ENCODE assay signal across 8 cellular contexts in genomic region chr3:14651440-14652251, GRCh38. TPM values are rescaled to one million over a fixed set of nuclear protein-coding genes. Genes with fewer than 3 reads are reported as not detected.
DNase-seq lines count a peak whose midpoint lies in the region; ATAC-seq and TF ChIP-seq lines count a peak whose summit lies in the region.

CCDC174 (plus strand) TSS chr3:14651762; CDS start chr3:14651837, 75 bp downstream.

- H3K4me1 ChIP-seq in liver (ENCODE audit: control insufficient read depth in 4 of 4, insufficient read depth in 4 of 4, low read length in 3 of 4), result peaks cover 7 to 44% (median 40%) of the 10 kb centered on the region in 4 donors

- H3K27me3 ChIP-seq in liver (ENCODE audit: control insufficient read depth in 4 of 4, insufficient read depth in 4 of 4, low read length in 3 of 4), result no peaks in the 10 kb centered on the region

- peaks cover 0 to 3% (median 2%) of the 10 kb centered on the region in 3 donors for H3K27me3 Mint-ChIP-seq in CD14-positive monocyte (ENCODE audit: low read depth in 3 of 3)

- peak within 1 kb of the TSS; percentile 86 to 94 for H3K9ac ChIP-seq in liver (ENCODE audit: low read depth in 1 of 2, low read length in 2 of 2)

- DNase-seq in CD14-positive monocyte (ENCODE audit: low spot score), result peak; percentile 97
- DNase-seq in NCI-H82 (lab: John Stamatoyannopoulos, UW), result peak; percentile 98
- peak; percentile 93 to 96 for DNase-seq in activated CD4-positive, alpha-beta T cell treated with anti-CD3 and anti-CD28 coated beads, Interleukin-2, amount 50 U/mL, for 48 hours
- peak; percentile 99 to 100 for DNase-seq in dermis microvascular lymphatic vessel endothelial cell (ENCODE audit: low read depth in 2 of 2)
- DNase-seq in stimulated activated CD4-positive, alpha-beta T cell treated with anti-CD3 and anti-CD28 coated beads, Interleukin-4, amount 100 ng/mL, for 24 hours, result peak; percentile 96

- peaks cover 0 to 5% (median 0%) of the 10 kb centered on the region in 7 donors for H3K9me3 Mint-ChIP-seq in CD14-positive monocyte

- ATAC-seq in GM19397 (IDR thresholded peaks at IDR 0.05; ENCODE audit: unreplicated experiment) (peak; percentile 98), HG03571 (IDR thresholded peaks at IDR 0.05; ENCODE audit: unreplicated experiment) (peak; percentile 99)

- peaks cover 18 to 28% of the 10 kb centered on the region in 2 donors for H3K36me3 Mint-ChIP-seq in CD14-positive monocyte

- intact Hi-C loops in CD14-positive monocyte (cut with micrococcal nuclease), result loop anchor here (2.0 to 10.0 kb wide), 5 partner anchors 293 to 529 kb away; partner anchors contain the start of genes NR2C2 (in 2 of the 2), CHCHD4 (in 1 of the 2), LSM3 (in 1 of the 2) and MRPS25 (in 1 of the 2)

- TF ChIP-seq CTCF in CD14-positive monocyte (IDR thresholded peaks at IDR 0.05), result no peak
- no peak for TF ChIP-seq CTCF in liver (IDR thresholded peaks at IDR 0.05; ENCODE audit: low read depth, low read length, missing input control)

- peak within 1 kb of the TSS; percentile 94 to 97 for H3K4me3 Mint-ChIP-seq in CD14-positive monocyte

- peaks cover 2 to 20% (median 17%) of the 10 kb centered on the region in 4 donors for H3K36me3 ChIP-seq in liver (ENCODE audit: control insufficient read depth in 4 of 4, insufficient read depth in 3 of 4, low read depth in 1 of 4, low read length in 3 of 4)

- no peaks in the 10 kb centered on the region for H3K9me3 ChIP-seq in liver (ENCODE audit: control insufficient read depth in 4 of 4, low read length in 3 of 4)

- peak; percentile 48 to 54 for TF ChIP-seq RAD21 in liver (IDR thresholded peaks at IDR 0.05)

- H3K4me3 ChIP-seq in liver (ENCODE audit: low read depth in 1 of 3, low read length in 3 of 3), result peak within 1 kb of the TSS; percentile 72 to 98 (median 86)

- peak within 1 kb of the TSS; percentile 97 to 99 (median 98) for H3K27ac Mint-ChIP-seq in CD14-positive monocyte

- H3K27ac ChIP-seq in liver (ENCODE audit: low read depth in 1 of 2, low read length in 2 of 2), result peak within 1 kb of the TSS; percentile 79

- H3K4me1 Mint-ChIP-seq in CD14-positive monocyte, result peaks cover 37% of the 10 kb centered on the region

- WGBS in liver, result under 1% methylated on average over 47 of the region's 47 CpGs

TF ChIP-seq in liver, 16 proteins besides CTCF, POLR2A, EP300 and RAD21:
- TF ChIP-seq EGR1 (IDR thresholded peaks at IDR 0.05; ENCODE audit: low read depth in 2 of 2) (peak in 1 of 2 donors; percentile 15), HNF4A (conservative IDR thresholded peaks at IDR 0.05) (peak; percentile 62 to 74), ATF3 (IDR thresholded peaks at IDR 0.05) (peak; percentile 78), HNF4G (IDR thresholded peaks at IDR 0.05) (no peak), RXRA (IDR thresholded peaks at IDR 0.05) (peak; percentile 99 to 100), TAF1 (conservative IDR thresholded peaks at IDR 0.05) (peak; percentile 83), FOXA1 (IDR thresholded peaks at IDR 0.05) (peak; percentile 78), NR2F2 (IDR thresholded peaks at IDR 0.05) (peak; percentile 100), GABPA (IDR thresholded peaks at IDR 0.05 in 1 of 2, conservative IDR thresholded peaks at IDR 0.05 in 1 of 2) (peak; percentile 76 to 97), MAX (IDR thresholded peaks at IDR 0.05) (peak; percentile 64), FOXA2 (IDR thresholded peaks at IDR 0.05) (peak; percentile 71), YY1 (IDR thresholded peaks at IDR 0.05) (peak; percentile 100), ZBTB33 (IDR thresholded peaks at IDR 0.05) (peak; percentile 97), SP1 (IDR thresholded peaks at IDR 0.05) (peak; percentile 92), JUND (IDR thresholded peaks at IDR 0.05) (peak; percentile 83 to 84), REST (IDR thresholded peaks at IDR 0.05) (peak; percentile 84)

RNA-seq across cellular contexts. Expression of gene CCDC174, which starts in this region (rescaled TPM):
- polyA plus RNA-seq in CD14-positive monocyte (1 to 10 TPM; 7.4 to 7.9 TPM), liver (10 to 100 TPM in 1 of 2 donors, 1 to 10 TPM in 1; 4.9 to 14.2 TPM)
- total RNA-seq in dermis microvascular lymphatic vessel endothelial cell (4.7 and 6.4 TPM in 2 replicates), liver (1 to 10 TPM; 4.9 to 9.1 TPM)

Comparison
In these comparisons a context has a peak if more than half of its experiments do, and no peak if none do; other contexts are left out.
1. Peak in every context shown above with its lines: DNase-seq, ATAC-seq, H3K4me3 ChIP-seq and H3K27ac ChIP-seq.